In genomic region chr10:18377898-18378297, GRCh38 we compare ENCODE assay signal across 26 cellular contexts.
DNase-seq lines count a peak whose midpoint lies in the region; ATAC-seq, FAIRE-seq and TF ChIP-seq lines count a peak whose summit lies in the region.
"Had no signal": no experiment of that assay in that cellular context is flagged by ENCODE, and none has a peak within 500 bp of the region (broad histone marks: within the 10 kb centered on the region; RNA-seq: fewer than 3 reads in every experiment).

No MANE protein-coding gene starts in this region.

- H3K27me3 ChIP-seq in mesendoderm (ENCODE audit: insufficient read depth, low read length, poor library complexity) = no peaks in the 10 kb centered on the region
- no peaks in the 10 kb centered on the region for H3K27me3 ChIP-seq in HepG2 (ENCODE audit: control insufficient read depth in 1 of 2, insufficient read depth in 2 of 2, low read length in 2 of 2)
- H3K27me3 ChIP-seq: BLaER1 treated with 17β-estradiol and CSF1 and Interleukin-3, amounts not matched to agents 10 nM and 100 nM; SJSA1 had no signal

- no peak overlapping the region for H3K27ac Mint-ChIP-seq in stimulated activated memory B cell treated with anti-CD40 and anti-IgM and Interleukin-4, amounts not matched to agents 10 μg/mL and 1 μg/mL and 100 μg/mL, for 72 hours
- H3K27ac Mint-ChIP-seq: CD4-positive, alpha-beta T cell; GM23338; H9; T-cell had no signal

- in situ Hi-C loops in HepG2 (cut with HindIII; ENCODE audit: extremely low pct_ligation_motif_present, low pct_unique_long_range_greater_than_20kb) = no loop called here

- H3K9me3 ChIP-seq in HepG2 (ENCODE audit: low read length) = no peaks in the 10 kb centered on the region
- H3K9me3 ChIP-seq: A549, SJSA1 had no signal

- CTCF ChIA-PET in HepG2 (lab: Yijun Ruan, JAX; ENCODE audit: low intra/inter-chr PET ratio, low total read pairs) = no interaction called here

- TF ChIP-seq EP300 in HepG2 (IDR thresholded peaks at IDR 0.05; ENCODE audit: low read depth in 2 of 2, low read length in 2 of 2) (no peak), HepG2 (CRISPR knock-in tag; IDR thresholded peaks at IDR 0.05; ENCODE audit: borderline replicate concordance) (no peak)

- no peak overlapping the region for H3K27ac ChIP-seq in mesendoderm (ENCODE audit: low read depth, low read length)
- no peak overlapping the region for H3K27ac ChIP-seq in HepG2 (ENCODE audit: extremely low read length, insufficient read depth, low read length)
- H3K27ac ChIP-seq: A549; BLaER1 treated with 17β-estradiol and CSF1 and Interleukin-3, amounts not matched to agents 10 nM and 100 nM; SJSA1 had no signal

- no peak overlapping the region for H3K23ac ChIP-seq in mesendoderm (ENCODE audit: low read length)

- no peak overlapping the region for H3K56ac ChIP-seq in mesendoderm (ENCODE audit: low read length)

- H2BK15ac ChIP-seq in mesendoderm (replicated peaks; ENCODE audit: low read depth) = no peak overlapping the region

- TF ChIP-seq POLR2A in HepG2 (IDR thresholded peaks at IDR 0.05; ENCODE audit: insufficient read depth in 1 of 2, low read depth in 2 of 2, low read length in 2 of 2) = no peak

- H3K4me3 ChIP-seq in mesendoderm (ENCODE audit: low read length) = no peak overlapping the region
- no peak overlapping the region for H3K4me3 ChIP-seq in HepG2 (replicated peaks in 1 of 3; ENCODE audit: insufficient read depth in 1 of 3, low read depth in 2 of 3, low read length in 3 of 3)
- H3K4me3 ChIP-seq: A549; BLaER1 treated with 17β-estradiol and CSF1 and Interleukin-3, amounts not matched to agents 10 nM and 100 nM; GM23338; SJSA1 had no signal

- no CpG with 5 or more reads among the region's 2 CpGs for WGBS in mesendoderm (ENCODE audit: extremely low coverage, insufficient coverage, low lambda C conversion rate)
- 5% methylated on average over 2 of the region's 2 CpGs for WGBS in HepG2 (ENCODE audit: low lambda C conversion rate)

- peaks cover 12% of the 10 kb centered on the region for H3K27me3 Mint-ChIP-seq in stimulated activated memory B cell treated with anti-CD40 and anti-IgM and Interleukin-4, amounts not matched to agents 10 μg/mL and 1 μg/mL and 100 μg/mL, for 72 hours

- no peak overlapping the region for H3K18ac ChIP-seq in mesendoderm (ENCODE audit: low read length)

- no peaks in the 10 kb centered on the region for H4K20me1 ChIP-seq in HepG2 (ENCODE audit: insufficient read depth, low read length)
- H4K20me1 ChIP-seq: BLaER1 treated with 17β-estradiol and CSF1 and Interleukin-3, amounts not matched to agents 10 nM and 100 nM had no signal

- no peak for TF ChIP-seq CTCF in HepG2 (CRISPR knock-in tag; IDR thresholded peaks at IDR 0.05)

- H3K4me1 ChIP-seq in mesendoderm (ENCODE audit: control insufficient read depth, low read depth, low read length) (no peaks in the 10 kb centered on the region), HepG2 (ENCODE audit: insufficient read depth, low read length) (no peaks in the 10 kb centered on the region)
- H3K4me1 ChIP-seq: A549; BLaER1 treated with 17β-estradiol and CSF1 and Interleukin-3, amounts not matched to agents 10 nM and 100 nM; SJSA1 had no signal

- DNase-seq in Right ventricle myocardium superior (no peak), left cardiac atrium (no peak), NCI-H1105 (lab: John Stamatoyannopoulos, UW) (peak; percentile 41), NCI-H2081 treated with DMSO at 0.1 percent for 48 hours (lab: John Stamatoyannopoulos, UW) (peak; percentile 41), mesendoderm (peak; percentile 17), HepG2 (ENCODE audit: low spot score) (no peak)
- DNase-seq: AML-193; CD4-positive, alpha-beta T cell; DMS53; H9; IMR-90; KG1; MM.1S; NCI-H1694; NCI-H2029 treated with DMSO at 0.1 percent for 48 hours; NCI-H446; NCI-H524 treated with DMSO at 0.1 percent for 48 hours; NK-92 treated with Interleukin-12 subunit alpha and Interleukin-12 subunit beta, amount 100 ng/mL, for 24 hours; PC-3; T-cell had no signal

- no peak for TF ChIP-seq RAD21 in HepG2 (CRISPR knock-in tag; IDR thresholded peaks at IDR 0.05)

- H2AFZ ChIP-seq in HepG2 (ENCODE audit: low read length) = no peak overlapping the region
- H2AFZ ChIP-seq: GM23338 had no signal

- H3K79me1 ChIP-seq in mesendoderm (ENCODE audit: low read length) = no peaks in the 10 kb centered on the region

- H3K4me2 ChIP-seq in mesendoderm (ENCODE audit: low read length) (no peak overlapping the region), HepG2 (ENCODE audit: low read depth, low read length) (no peak overlapping the region)
- H3K4me2 ChIP-seq: A549; BLaER1 treated with 17β-estradiol and CSF1 and Interleukin-3, amounts not matched to agents 10 nM and 100 nM; GM23338 had no signal

- H4K5ac ChIP-seq in mesendoderm (ENCODE audit: low read length) = no peak overlapping the region

- no peak overlapping the region for H4K8ac ChIP-seq in mesendoderm (ENCODE audit: low read depth, low read length)

- no peak overlapping the region for H3K4ac ChIP-seq in mesendoderm (ENCODE audit: low read depth, low read length)

- H3K9ac ChIP-seq in mesendoderm (ENCODE audit: low read length) = no peak overlapping the region
- H3K9ac ChIP-seq in HepG2 (ENCODE audit: insufficient read depth, low read depth, low read length) = no peak overlapping the region
- H3K9ac ChIP-seq: BLaER1 treated with 17β-estradiol and CSF1 and Interleukin-3, amounts not matched to agents 10 nM and 100 nM had no signal

- H3K36me3 Mint-ChIP-seq in stimulated activated memory B cell treated with anti-CD40 and anti-IgM and Interleukin-4, amounts not matched to agents 10 μg/mL and 1 μg/mL and 100 μg/mL, for 72 hours = no peaks in the 10 kb centered on the region
- H3K36me3 Mint-ChIP-seq: T-cell had no signal

- FAIRE-seq in HepG2 (lab: Jason Lieb, UNC) = no peak
- FAIRE-seq: A549, GM18507 had no signal

- intact Hi-C loops in Right ventricle myocardium superior (cut with DNase I) (no loop called here), left cardiac atrium (cut with DNase I) (no loop called here), HepG2 (cut with micrococcal nuclease; ENCODE audit: unreplicated experiment) (no loop called here)

- ATAC-seq in Right ventricle myocardium superior (ENCODE audit: poor library complexity) (peak; percentile 30), left cardiac atrium (no peak), HepG2 (no peak)
- ATAC-seq in stimulated activated memory B cell treated with anti-CD40 and anti-IgM and Interleukin-4, amounts not matched to agents 10 μg/mL and 1 μg/mL and 100 μg/mL, for 72 hours = no peak
- ATAC-seq: A549, GM23338, PC-3, T-cell had no signal

- peaks cover 6% of the 10 kb centered on the region for H3K9me3 Mint-ChIP-seq in stimulated activated memory B cell treated with anti-CD40 and anti-IgM and Interleukin-4, amounts not matched to agents 10 μg/mL and 1 μg/mL and 100 μg/mL, for 72 hours
- H3K9me3 Mint-ChIP-seq: CD4-positive, alpha-beta T cell had no signal

- H3K4me1 Mint-ChIP-seq in stimulated activated memory B cell treated with anti-CD40 and anti-IgM and Interleukin-4, amounts not matched to agents 10 μg/mL and 1 μg/mL and 100 μg/mL, for 72 hours = no peaks in the 10 kb centered on the region
- H3K4me1 Mint-ChIP-seq: GM23338, H9, T-cell had no signal

- no peak overlapping the region for H2AK5ac ChIP-seq in mesendoderm (ENCODE audit: low read length)

- no peak overlapping the region for H3K4me3 Mint-ChIP-seq in stimulated activated memory B cell treated with anti-CD40 and anti-IgM and Interleukin-4, amounts not matched to agents 10 μg/mL and 1 μg/mL and 100 μg/mL, for 72 hours
- H3K4me3 Mint-ChIP-seq: CD4-positive, alpha-beta T cell; GM23338; H9; T-cell had no signal

- no TSS peak for BruUV-seq in HepG2 (replicated peaks; lab: Mats Ljungman, UMichigan)

- H3K79me2 ChIP-seq in mesendoderm (ENCODE audit: control insufficient read depth, insufficient read depth, low read length) = no peaks in the 10 kb centered on the region
- H3K79me2 ChIP-seq in HepG2 (ENCODE audit: insufficient read depth, low read length) = no peaks in the 10 kb centered on the region

- POLR2A ChIA-PET in HepG2 (lab: Yijun Ruan, JAX) = no interaction called here

- H2BK5ac ChIP-seq in mesendoderm (ENCODE audit: low read length) = no peak overlapping the region

- H3K36me3 ChIP-seq in mesendoderm (ENCODE audit: control insufficient read depth, insufficient read depth, low read length) = no peaks in the 10 kb centered on the region
- no peaks in the 10 kb centered on the region for H3K36me3 ChIP-seq in HepG2 (replicated peaks in 1 of 2; ENCODE audit: control insufficient read depth in 1 of 2, insufficient read depth in 2 of 2, low read length in 2 of 2)
- H3K36me3 ChIP-seq: BLaER1 treated with 17β-estradiol and CSF1 and Interleukin-3, amounts not matched to agents 10 nM and 100 nM; SJSA1 had no signal

- H2BK120ac ChIP-seq in mesendoderm (ENCODE audit: low read depth, low read length) = no peak overlapping the region

TF ChIP-seq in HepG2, 621 proteins besides CTCF, POLR2A, EP300 and RAD21:
- TF ChIP-seq SOX13 (IDR thresholded peaks at IDR 0.05) (no peak), SOX13 (CRISPR knock-in tag; conservative IDR thresholded peaks at IDR 0.05 in 1 of 2, IDR thresholded peaks at IDR 0.05 in 1 of 2) (no peak), ZNF235 (CRISPR knock-in tag; IDR thresholded peaks at IDR 0.05; ENCODE audit: borderline replicate concordance) (no peak), ZNF772 (CRISPR knock-in tag; IDR thresholded peaks at IDR 0.05) (no peak), MAFG (CRISPR knock-in tag; IDR thresholded peaks at IDR 0.05) (no peak)
- TF ChIP-seq, protein P1, sequence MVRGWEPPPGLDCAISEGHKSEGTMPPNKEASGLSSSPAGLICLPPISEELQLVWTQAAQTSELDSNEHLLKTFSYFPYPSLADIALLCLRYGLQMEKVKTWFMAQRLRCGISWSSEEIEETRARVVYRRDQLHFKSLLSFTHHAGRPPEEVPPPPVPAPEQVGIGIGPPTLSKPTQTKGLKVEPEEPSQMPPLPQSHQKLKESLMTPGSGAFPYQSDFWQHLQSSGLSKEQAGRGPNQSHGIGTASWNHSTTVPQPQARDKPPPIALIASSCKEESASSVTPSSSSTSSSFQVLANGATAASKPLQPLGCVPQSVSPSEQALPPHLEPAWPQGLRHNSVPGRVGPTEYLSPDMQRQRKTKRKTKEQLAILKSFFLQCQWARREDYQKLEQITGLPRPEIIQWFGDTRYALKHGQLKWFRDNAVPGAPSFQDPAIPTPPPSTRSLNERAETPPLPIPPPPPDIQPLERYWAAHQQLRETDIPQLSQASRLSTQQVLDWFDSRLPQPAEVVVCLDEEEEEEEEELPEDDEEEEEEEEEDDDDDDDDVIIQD (CRISPR knock-in tag; IDR thresholded peaks at IDR 0.05; ENCODE audit: low read depth) = no peak
TF ChIP-seq in HepG2: peak in this region for 0.

Comparison
In these comparisons a context has a peak if more than half of its experiments do, and no peak if none do; other contexts are left out.
1. DNase-seq: peak in NCI-H1105 (single experiment), NCI-H2081 treated with DMSO at 0.1 percent for 48 hours (single experiment) and mesendoderm (single experiment); none in Right ventricle myocardium superior (single experiment), left cardiac atrium (single experiment) and HepG2 (single experiment).